Comparison of ENCODE assay signal across 10 cellular contexts in genomic region chr7:7122701-7123281, GRCh38. TPM values are rescaled to one million over a fixed set of nuclear protein-coding genes. Genes with fewer than 3 reads are reported as not detected.
DNase-seq lines count a peak whose midpoint lies in the region; ATAC-seq lines count a peak whose summit lies in the region.
"Had no signal": no experiment of that assay in that cellular context is flagged by ENCODE, and none has a peak within 500 bp of the region (broad histone marks: within the 10 kb centered on the region; RNA-seq: fewer than 3 reads in every experiment).

No MANE protein-coding gene starts in this region.

- DNase-seq in GM04503 (ENCODE audit: low read depth) (peak; percentile 81), RPMI7951 (ENCODE audit: low read depth) (peak; percentile 57), fibroblast of peridontal ligament (ENCODE audit: extremely low read depth) (peak; percentile 97), sciatic nerve (ENCODE audit: low spot score) (no peak), NCI-H2081 treated with DMSO at 0.1 percent for 48 hours (lab: John Stamatoyannopoulos, UW) (no peak)
- DNase-seq in effector CD8-positive, alpha-beta T cell (lab: John Stamatoyannopoulos, UW): no peak
- DNase-seq: activated CD8-positive, alpha-beta memory T cell treated with anti-CD3 and anti-CD28 coated beads, Interleukin-2, amount 50 U/mL, for 48 hours; NCI-H1048; NCI-H526 treated with DMSO at 0.1 percent for 48 hours had no signal

- ATAC-seq in sciatic nerve (peak; percentile 80), GM21786 (IDR thresholded peaks at IDR 0.05; ENCODE audit: unreplicated experiment) (no peak)

- intact Hi-C loops in sciatic nerve (cut with DNase I): no loop called here

RNA-seq across cellular contexts. Expression of gene C1GALT1, which starts 59.6 kb away (rescaled TPM):
- total RNA-seq in RPMI7951 (2014; rRNA removed; shearing (Covaris generic)): 44.9 and 60.0 TPM in 2 replicates
- total RNA-seq in sciatic nerve: 37.5 TPM

Comparison
In these comparisons a context has a peak if more than half of its experiments do, and no peak if none do; other contexts are left out.
1. DNase-seq: peak in GM04503 (single experiment), RPMI7951 (single experiment) and fibroblast of peridontal ligament (single experiment); none in sciatic nerve (single experiment), NCI-H2081 treated with DMSO at 0.1 percent for 48 hours (single experiment) and effector CD8-positive, alpha-beta T cell (single experiment).